In genomic region chr7:44650242-44650641, GRCh38 we compare ENCODE assay signal across 17 cellular contexts.
"Had no signal": no experiment of that assay in that cellular context is flagged by ENCODE, and none has a peak within 500 bp of the region (broad histone marks: within the 10 kb centered on the region; RNA-seq: fewer than 3 reads in every experiment).

No MANE protein-coding gene starts in this region.

- H3K9me3 Mint-ChIP-seq: activated naive CD8-positive, alpha-beta T cell treated with anti-CD3 and anti-CD28 coated beads, Interleukin-2, amount 50 U/mL, for 24 hours; activated T-helper 17 cell treated with anti-CD3 and anti-CD28 coated beads, Interleukin-2, amount 50 U/mL, for 72 hours; mesothelial cell of epicardium; neural crest cell; stimulated activated naive CD8-positive, alpha-beta T cell treated with anti-CD3 and anti-CD28 coated beads, Interleukin-15, Interleukin-2, amounts not matched to agents 100 ng/mL and 50 ng/mL, for 24 hours had no signal

- H3K36me3 ChIP-seq: breast epithelium had no signal

- H3K4me1 Mint-ChIP-seq: activated T-helper 17 cell treated with anti-CD3 and anti-CD28 coated beads, Interleukin-2, amount 50 U/mL, for 72 hours; mesothelial cell of epicardium; neural crest cell had no signal

- H3K27ac Mint-ChIP-seq: activated naive CD8-positive, alpha-beta T cell treated with anti-CD3 and anti-CD28 coated beads, Interleukin-2, amount 50 U/mL, for 24 hours; mesothelial cell of epicardium; stimulated activated naive CD8-positive, alpha-beta T cell treated with anti-CD3 and anti-CD28 coated beads, Interleukin-15, Interleukin-2, amounts not matched to agents 100 ng/mL and 50 ng/mL, for 24 hours had no signal

- H3K4me1 ChIP-seq: breast epithelium, lower lobe of right lung, upper lobe of left lung had no signal

- H3K27me3 ChIP-seq: breast epithelium, upper lobe of left lung had no signal

- H3K4me3 ChIP-seq: breast epithelium, lower lobe of right lung, skin epidermis, upper lobe of left lung had no signal

- H3K27me3 Mint-ChIP-seq: activated naive CD8-positive, alpha-beta T cell treated with anti-CD3 and anti-CD28 coated beads, Interleukin-2, amount 50 U/mL, for 24 hours; activated T-helper 17 cell treated with anti-CD3 and anti-CD28 coated beads, Interleukin-2, amount 50 U/mL, for 72 hours; stimulated activated naive CD8-positive, alpha-beta T cell treated with anti-CD3 and anti-CD28 coated beads, Interleukin-15, Interleukin-2, amounts not matched to agents 100 ng/mL and 50 ng/mL, for 24 hours had no signal

- DNase-seq: activated CD4-positive, alpha-beta T cell treated with anti-CD3 and anti-CD28 coated beads for 1 hour; activated CD4-positive, alpha-beta T cell treated with anti-CD3 and anti-CD28 coated beads, Interleukin-2, amount 50 U/mL, for 4 hours; activated naive CD4-positive, alpha-beta T cell treated with Interleukin-2 at 50 U/mL for 16 hours; activated naive CD8-positive, alpha-beta T cell treated with anti-CD3 and anti-CD28 coated beads, Interleukin-2, amount 50 U/mL, for 24 hours; hippocampal formation; kidney glomerular epithelial cell; lower lobe of right lung; stimulated activated CD4-positive, alpha-beta T cell treated with anti-CD3 and anti-CD28 coated beads, Interleukin-15, amount 100 ng/mL, for 24 hours; stimulated activated CD4-positive, alpha-beta T cell treated with anti-CD3 and anti-CD28 coated beads, Interleukin-4, amount 100 ng/mL, for 1 hour; upper lobe of left lung had no signal

- ATAC-seq: activated naive CD8-positive, alpha-beta T cell treated with anti-CD3 and anti-CD28 coated beads, Interleukin-2, amount 50 U/mL, for 24 hours; activated T-helper 17 cell treated with anti-CD3 and anti-CD28 coated beads, Interleukin-2, amount 50 U/mL, for 72 hours; lower lobe of right lung had no signal

- H3K4me3 Mint-ChIP-seq: activated naive CD8-positive, alpha-beta T cell treated with anti-CD3 and anti-CD28 coated beads, Interleukin-2, amount 50 U/mL, for 24 hours; activated T-helper 17 cell treated with anti-CD3 and anti-CD28 coated beads, Interleukin-2, amount 50 U/mL, for 72 hours; mesothelial cell of epicardium; neural crest cell; stimulated activated naive CD8-positive, alpha-beta T cell treated with anti-CD3 and anti-CD28 coated beads, Interleukin-15, Interleukin-2, amounts not matched to agents 100 ng/mL and 50 ng/mL, for 24 hours had no signal

- H3K9me3 ChIP-seq: breast epithelium, lower lobe of right lung, upper lobe of left lung had no signal

- H3K27ac ChIP-seq: breast epithelium, lower lobe of right lung, upper lobe of left lung, VCaP had no signal
